8 cellular contexts compared by ENCODE assay signal in the genomic region with DNA sequence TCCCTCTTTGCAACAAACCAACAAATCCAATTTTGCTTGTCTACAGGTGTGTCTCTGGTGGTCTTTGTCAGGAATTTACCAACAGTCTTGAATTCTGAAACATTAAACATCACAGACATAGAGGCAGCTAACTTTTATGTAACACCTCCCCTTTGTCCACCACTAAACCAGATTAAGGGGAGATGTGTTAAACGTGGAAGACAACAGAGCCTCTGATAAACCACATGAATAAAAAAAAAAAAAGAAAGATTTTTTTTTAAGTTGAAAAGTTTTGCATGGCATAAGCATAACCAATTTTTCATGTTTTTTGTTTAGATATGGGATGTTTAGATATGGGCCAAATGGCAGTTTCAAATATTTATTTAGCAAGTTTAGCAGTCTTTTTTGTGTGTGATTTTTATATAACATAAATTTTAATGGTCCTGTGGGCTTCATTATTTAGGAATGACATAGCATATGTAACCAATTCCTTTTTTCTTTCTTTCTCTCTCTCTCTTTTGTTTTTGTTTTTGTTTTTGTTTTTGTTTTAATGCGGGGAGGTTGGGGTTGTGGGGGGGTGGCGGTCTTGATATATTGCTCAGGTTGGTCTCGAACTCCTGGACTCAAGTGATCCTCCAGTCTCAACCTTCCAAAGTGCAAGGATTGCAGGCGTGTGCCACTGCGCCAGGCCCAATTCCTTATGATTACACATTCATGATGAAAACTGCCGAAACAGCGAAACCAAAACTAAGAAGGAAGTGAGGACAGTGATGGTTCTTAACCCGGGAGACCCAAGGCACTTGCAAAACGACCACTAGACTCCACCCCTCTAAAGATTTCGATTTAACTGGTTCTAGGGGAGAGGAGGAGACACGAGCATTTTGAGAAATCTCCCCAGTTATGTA.
DNase-seq lines count a peak whose midpoint lies in the region; ATAC-seq, FAIRE-seq and TF ChIP-seq lines count a peak whose summit lies in the region.

No MANE protein-coding gene starts in this region.

- H2AFZ ChIP-seq in SU-DHL-6 (ENCODE audit: low read depth, low read length, severe bottlenecking) (peak overlapping the region; percentile 80), H1 (ENCODE audit: low read length) (peak overlapping the region; percentile 47)

- CTCF ChIA-PET in H1 (lab: Charles Lee; ENCODE audit: partially characterized antibody) = interaction anchor here (0.6 to 1.2 kb wide), 3 partner anchors 18 to 22 kb away, joined by 3 to 4 read pairs (median 3); no protein-coding TSS in a partner anchor

- intact Hi-C loops in aorta (cut with DNase I) = no loop called here

- no peak for TF ChIP-seq RAD21 in H1 (IDR thresholded peaks at IDR 0.05 in 1 of 2, conservative IDR thresholded peaks at IDR 0.05 in 1 of 2; ENCODE audit: low read depth in 2 of 2, low read length in 2 of 2)

- TF ChIP-seq POLR2A in H1 (IDR thresholded peaks at IDR 0.05; ENCODE audit: control extremely low read depth in 1 of 2, low read depth in 2 of 2, low read length in 2 of 2) = no peak

- H3F3A ChIP-seq in SU-DHL-6 (ENCODE audit: insufficient read depth) = peaks cover 3% of the 10 kb centered on the region; the same call in 1 of the 2 replicates

- no peaks in the 10 kb centered on the region for H3K79me2 ChIP-seq in SU-DHL-6 (ENCODE audit: insufficient read depth, low read length)
- no peaks in the 10 kb centered on the region for H3K79me2 ChIP-seq in H1 (ENCODE audit: control insufficient read depth in 1 of 2, insufficient read depth in 2 of 2, low read length in 2 of 2)

- H3K9ac ChIP-seq in SU-DHL-6 (ENCODE audit: low read length) (peak overlapping the region; percentile 39), H1 (replicated peaks in 1 of 4; ENCODE audit: extremely low read depth in 1 of 4, low read depth in 3 of 4, low read length in 3 of 4) (peak overlapping the region; percentile 9 to 35 (median 16); a peak in 4 of 7 replicates)

- H3K23ac ChIP-seq in H1 (ENCODE audit: insufficient read length) = no peak overlapping the region

- H4K8ac ChIP-seq in H1 (ENCODE audit: extremely low read depth, insufficient read depth, low read length) = no peak overlapping the region

- no peak overlapping the region for H3K4ac ChIP-seq in H1 (replicated peaks; ENCODE audit: insufficient read length, low read depth, low read length)

- TF ChIP-seq CTCF in SU-DHL-6 (IDR thresholded peaks at IDR 0.05; ENCODE audit: insufficient read depth, low read length, poor library complexity, severe bottlenecking) (no peak), H1 (IDR thresholded peaks at IDR 0.05; ENCODE audit: control extremely low read depth in 1 of 3, insufficient read depth in 1 of 3, low read depth in 1 of 3, low read length in 3 of 3) (no peak)

- H4K5ac ChIP-seq in H1 (ENCODE audit: insufficient read length, low read depth, low read length) = no peak overlapping the region

- H4K20me1 ChIP-seq in SU-DHL-6 (ENCODE audit: low read depth, low read length) = no peaks in the 10 kb centered on the region
- no peaks in the 10 kb centered on the region for H4K20me1 ChIP-seq in H1 (replicated peaks in 1 of 2; ENCODE audit: control insufficient read depth in 1 of 2, insufficient read depth in 2 of 2, low read length in 2 of 2)

- H3K4me1 ChIP-seq in H1 (replicated peaks in 1 of 4; ENCODE audit: control insufficient read depth in 3 of 4, insufficient read depth in 4 of 4, low read length in 3 of 4) (peaks cover 0 to 3% (median 1%) of the 10 kb centered on the region in 4 experiments; a peak in 3 of 7 replicates), aorta (ENCODE audit: control insufficient read depth in 1 of 2, insufficient read depth in 2 of 2, low read length in 2 of 2) (no peaks in the 10 kb centered on the region)

- no peak for FAIRE-seq in H1 (lab: Jason Lieb, UNC)

- H3K27ac ChIP-seq in SU-DHL-6 (ENCODE audit: low read depth, low read length) (peak overlapping the region; percentile 2; the same call in 1 of the 2 replicates), H1 (ENCODE audit: low read depth, low read length) (no peak overlapping the region), aorta (ENCODE audit: low read depth in 1 of 2, low read length in 2 of 2) (no peak overlapping the region)

- no peak for TF ChIP-seq EP300 in H1 (IDR thresholded peaks at IDR 0.05; ENCODE audit: borderline replicate concordance in 1 of 2, low read depth in 2 of 2, low read length in 2 of 2)

- POLR2A ChIA-PET in H1 (lab: Charles Lee; ENCODE audit: partially characterized antibody) = interaction anchor here (0.6 to 2.4 kb wide), 14 partner anchors 9 to 247 kb away, joined by 3 to 18 read pairs (median 3); a partner anchor contains a TSS

- H3K9me3 ChIP-seq in SU-DHL-6 (ENCODE audit: insufficient read depth, low read length) (no peaks in the 10 kb centered on the region), H1 (ENCODE audit: insufficient read depth in 2 of 2, low read depth in 1 of 2, low read length in 1 of 2) (no peaks in the 10 kb centered on the region), aorta (ENCODE audit: control insufficient read depth, low read length) (no peaks in the 10 kb centered on the region)

- H3K27me3 ChIP-seq in SU-DHL-6 (ENCODE audit: low read length) = no peaks in the 10 kb centered on the region
- no peaks in the 10 kb centered on the region for H3K27me3 ChIP-seq in H1 (replicated peaks in 1 of 4; ENCODE audit: control insufficient read depth in 3 of 4, extremely low read depth in 1 of 4, insufficient read depth in 3 of 4, low read length in 3 of 4)
- no peaks in the 10 kb centered on the region for H3K27me3 ChIP-seq in aorta (ENCODE audit: control insufficient read depth in 1 of 2, insufficient read depth in 2 of 2, low read length in 1 of 2)

- peaks cover 5% of the 10 kb centered on the region for H3K23me2 ChIP-seq in H1 (ENCODE audit: low read depth, low read length)

- H2BK20ac ChIP-seq in H1 (ENCODE audit: low read length) = no peak overlapping the region

- H3K9me2 ChIP-seq in SU-DHL-6 (replicated peaks; ENCODE audit: insufficient read depth, low read length) = no peaks in the 10 kb centered on the region

- ATAC-seq in HG02610 (IDR thresholded peaks at IDR 0.05; ENCODE audit: unreplicated experiment) = peak; percentile 38
- peak; percentile 88 for ATAC-seq in aorta (ENCODE audit: low FRiP score)

- H3K4me2 ChIP-seq in SU-DHL-6 (ENCODE audit: low read depth, low read length, poor library complexity, severe bottlenecking) = peak overlapping the region; percentile 58
- H3K4me2 ChIP-seq in H1 (ENCODE audit: insufficient read depth in 1 of 2, low read depth in 2 of 2, low read length in 2 of 2) = peak overlapping the region; percentile 62 to 63

- H3K79me1 ChIP-seq in H1 (ENCODE audit: low read depth, low read length) = no peaks in the 10 kb centered on the region

- H2BK5ac ChIP-seq in H1 (ENCODE audit: low read depth, low read length) = no peak overlapping the region

- 25% methylated on average over 12 of the region's 12 CpGs; no CpG with 5 or more reads in 1 of the 2 experiments for WGBS in H1 (ENCODE audit: extremely low coverage in 1 of 2, insufficient coverage in 1 of 2, insufficient read length in 1 of 2, insufficient replicate concordance in 2 of 2, low coverage in 1 of 2, low lambda C conversion rate in 2 of 2, missing lambda C conversion rate in 1 of 2), 2 experiments
- 29 to 42% methylated on average over 12 of the region's 12 CpGs for WGBS in aorta, 2 donors

- H4K91ac ChIP-seq in H1 (replicated peaks; ENCODE audit: insufficient read length, low read length) = no peak overlapping the region

- H3K36me3 ChIP-seq in SU-DHL-6 (ENCODE audit: low read length) = no peaks in the 10 kb centered on the region
- H3K36me3 ChIP-seq in H1 (ENCODE audit: control insufficient read depth in 2 of 4, insufficient read depth in 4 of 4, low read length in 3 of 4) = no peaks in the 10 kb centered on the region
- H3K36me3 ChIP-seq in aorta (ENCODE audit: control insufficient read depth in 1 of 2, insufficient read depth in 2 of 2, low read length in 1 of 2) = no peaks in the 10 kb centered on the region

- H3K4me3 ChIP-seq in SU-DHL-6 (ENCODE audit: insufficient read depth, low read length, poor library complexity, severe bottlenecking) (peak overlapping the region; percentile 37), H1 (ENCODE audit: extremely low read depth in 1 of 4, insufficient read depth in 2 of 4, low read depth in 3 of 4, low read length in 4 of 4) (peak overlapping the region; percentile 44 to 75 (median 68)), aorta (ENCODE audit: low read length in 2 of 2) (peak overlapping the region in 1 of 2 donors; percentile 8)

- no peak overlapping the region; the same call in 1 of the 2 replicates for H2BK12ac ChIP-seq in H1 (ENCODE audit: low read depth, low read length)

- H2BK15ac ChIP-seq in H1 (ENCODE audit: low read length) = no peak overlapping the region

- H2BK120ac ChIP-seq in H1 (replicated peaks; ENCODE audit: low read depth, low read length) = no peak overlapping the region

- DNase-seq in EL = peak; percentile 72
- DNase-seq in H1 (ENCODE audit: low read depth in 1 of 2, low spot score in 2 of 2) = no peak
- peak; percentile 44 for DNase-seq in mucosa of gallbladder (ENCODE audit: low spot score)
- DNase-seq in aorta = peak in 1 of 2 donors; percentile 68
- no peak for DNase-seq in GM19240 (ENCODE audit: insufficient read length, low spot score)
- DNase-seq in NCI-H1694 treated with DMSO at 0.1 percent for 48 hours (lab: John Stamatoyannopoulos, UW) = no peak

- no peak overlapping the region for H2AK5ac ChIP-seq in H1 (ENCODE audit: low read depth, low read length)

- no peak overlapping the region for H3K14ac ChIP-seq in H1 (ENCODE audit: insufficient read length)

- no peak overlapping the region for H3K18ac ChIP-seq in H1 (ENCODE audit: extremely low read depth, low read length)

- H3K56ac ChIP-seq in H1 (replicated peaks; ENCODE audit: insufficient read length, low read depth, low read length) = no peak overlapping the region

TF ChIP-seq in H1, 55 proteins besides CTCF, POLR2A, EP300 and RAD21:
- TF ChIP-seq FOSL1 (IDR thresholded peaks at IDR 0.05; ENCODE audit: insufficient read depth, low read depth, low read length) (no peak), TBP (IDR thresholded peaks at IDR 0.05; ENCODE audit: low read depth, low read length) (0 out of 2 replicates have a peak, but pooled peaks have one; percentile 25)

Comparison
In these comparisons a context has a peak if more than half of its experiments do, and no peak if none do; other contexts are left out.
1. DNase-seq: peak in EL (single experiment) and mucosa of gallbladder (single experiment); none in H1 (0 of 2), GM19240 (single experiment) and NCI-H1694 treated with DMSO at 0.1 percent for 48 hours (single experiment).